7 cellular contexts compared by ENCODE assay signal in genomic region chr7:22563621-22564241, GRCh38.
DNase-seq lines count a peak whose midpoint lies in the region; ATAC-seq, FAIRE-seq and TF ChIP-seq lines count a peak whose summit lies in the region.

No MANE protein-coding gene starts in this region.

- ATAC-seq in GM18520 (IDR thresholded peaks at IDR 0.05; ENCODE audit: unreplicated experiment) (peak; percentile 43), HG02938 (IDR thresholded peaks at IDR 0.05; ENCODE audit: unreplicated experiment) (peak; percentile 47), HG03159 (IDR thresholded peaks at IDR 0.05; ENCODE audit: unreplicated experiment) (no peak)

- peak overlapping the region; percentile 69 for H2AFZ ChIP-seq in keratinocyte (ENCODE audit: control insufficient read depth, low read length)

- H3K9me1 ChIP-seq in keratinocyte (ENCODE audit: control insufficient read depth, extremely low read depth, insufficient read depth, low read length), result no peaks in the 10 kb centered on the region

- H3K4me1 ChIP-seq in keratinocyte (ENCODE audit: control insufficient read depth, extremely low read depth, insufficient read depth, low read length), result peaks cover 59% of the 10 kb centered on the region

- peak overlapping the region; percentile 82 for H3K4me2 ChIP-seq in keratinocyte (ENCODE audit: control insufficient read depth, extremely low read depth, insufficient read depth, low read depth, low read length)

- H3K79me2 ChIP-seq in keratinocyte (ENCODE audit: control insufficient read depth, insufficient read depth, low read length), result no peaks in the 10 kb centered on the region

- FAIRE-seq in keratinocyte (lab: Jason Lieb, UNC), result peak; percentile 44

- H3K27me3 ChIP-seq in keratinocyte (ENCODE audit: control insufficient read depth, extremely low read depth, insufficient read depth, low read length), result no peaks in the 10 kb centered on the region

- no peaks in the 10 kb centered on the region for H3K9me3 ChIP-seq in keratinocyte (ENCODE audit: control insufficient read depth, low read depth, low read length)

- dilution Hi-C loops in keratinocyte (cut with MboI; ENCODE audit: extremely low pct_ligation_motif_present, low sequenced_read_pairs), result loop anchor here (25.0 kb wide), 1 partner anchor 174 kb away; the partner anchor contains the start of gene IL6

- no peaks in the 10 kb centered on the region for H3K36me3 ChIP-seq in keratinocyte (ENCODE audit: control insufficient read depth in 2 of 2, extremely low read depth in 1 of 2, insufficient read depth in 2 of 2, low read length in 2 of 2)

- peak overlapping the region in 1 of 3 experiments; percentile 35 for H3K4me3 ChIP-seq in keratinocyte (ENCODE audit: control insufficient read depth in 2 of 3, extremely low read depth in 1 of 3, insufficient read depth in 2 of 3, low read depth in 1 of 3, low read length in 3 of 3)

- peak; percentile 34 to 61 for DNase-seq in activated CD4-positive, alpha-beta T cell treated with anti-CD3 and anti-CD28 coated beads, Interleukin-2, amount 50 U/mL, for 48 hours
- DNase-seq in keratinocyte (ENCODE audit: low read depth, low spot score), result no peak
- no peak for DNase-seq in GF-D8 (lab: John Stamatoyannopoulos, UW)
- DNase-seq in AG08396 (ENCODE audit: low spot score), result no peak

- H3K9ac ChIP-seq in keratinocyte (ENCODE audit: control insufficient read depth, extremely low read depth, insufficient read depth, low read length), result peak overlapping the region; percentile 16

- H4K20me1 ChIP-seq in keratinocyte (ENCODE audit: control insufficient read depth, extremely low read depth, insufficient read depth, low read length), result no peaks in the 10 kb centered on the region

- peak overlapping the region; percentile 86 for H3K27ac ChIP-seq in keratinocyte (ENCODE audit: control insufficient read depth, insufficient read depth, low read length)

- no peak for TF ChIP-seq CTCF in keratinocyte (optimal IDR thresholded peaks at IDR 0.05 in 1 of 3, IDR thresholded peaks at IDR 0.05 in 1 of 3, conservative IDR thresholded peaks at IDR 0.05 in 1 of 3; ENCODE audit: extremely low read depth in 1 of 3, insufficient read depth in 2 of 3, low read length in 3 of 3)

Comparison
In these comparisons a context has a peak if more than half of its experiments do, and no peak if none do; other contexts are left out.
1. DNase-seq: peak in activated CD4-positive, alpha-beta T cell treated with anti-CD3 and anti-CD28 coated beads, Interleukin-2, amount 50 U/mL, for 48 hours (2 of 2); none in keratinocyte (single experiment), GF-D8 (single experiment) and AG08396 (single experiment).